10 cellular contexts compared by ENCODE assay signal in the genomic region with DNA sequence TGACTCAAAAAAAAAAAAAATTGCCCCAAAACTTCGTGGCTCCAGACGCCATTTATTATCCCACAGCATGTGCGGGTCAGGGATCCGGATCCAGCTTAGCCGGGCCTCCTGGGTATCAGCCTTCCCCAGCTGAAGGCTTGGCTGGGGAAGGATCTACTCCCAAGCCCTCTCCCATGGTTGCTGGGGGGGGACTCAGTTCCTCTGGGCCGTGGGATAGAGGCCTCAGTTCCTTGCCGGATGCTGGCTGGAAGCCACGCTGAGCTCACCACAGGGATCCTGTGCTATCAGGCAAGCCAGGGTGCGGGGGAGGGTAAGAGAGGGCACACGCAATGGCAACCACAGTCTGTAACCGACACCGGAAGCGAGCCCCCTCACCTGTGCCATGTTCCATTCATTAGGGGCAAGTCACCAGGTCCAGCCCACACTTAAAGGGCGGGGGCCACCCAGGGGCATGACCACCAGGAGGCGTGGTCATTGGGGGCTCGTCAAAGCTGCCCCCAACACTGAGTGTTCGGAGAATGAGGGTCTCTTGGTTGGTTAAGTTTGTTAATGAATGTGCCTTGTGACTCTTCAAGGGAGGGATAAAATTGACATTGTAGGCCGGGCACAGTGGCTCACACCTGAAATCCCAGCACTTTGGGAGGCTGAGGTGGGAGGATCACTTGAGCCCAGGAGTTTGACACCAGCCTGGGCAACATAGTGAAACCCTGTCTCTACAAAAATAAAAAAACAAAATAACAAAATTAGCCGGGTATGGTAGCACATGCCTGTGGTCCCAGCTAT.
DNase-seq lines count a peak whose midpoint lies in the region; ATAC-seq, FAIRE-seq and TF ChIP-seq lines count a peak whose summit lies in the region.
"Had no signal": no experiment of that assay in that cellular context is flagged by ENCODE, and none has a peak within 500 bp of the region (broad histone marks: within the 10 kb centered on the region; RNA-seq: fewer than 3 reads in every experiment).

No MANE protein-coding gene starts in this region.

- H3K27me3 ChIP-seq in smooth muscle cell (ENCODE audit: low read depth), result no peaks in the 10 kb centered on the region
- H3K27me3 ChIP-seq: neutrophil had no signal

- H3K4me1 ChIP-seq in smooth muscle cell (ENCODE audit: low read depth), result peaks cover 5% of the 10 kb centered on the region

- FAIRE-seq in RCC 7860 (lab: Jason Lieb, UNC), result no peak

- no peaks in the 10 kb centered on the region for H3F3A ChIP-seq in smooth muscle cell (ENCODE audit: low read depth)

- no peak overlapping the region for H3K9ac ChIP-seq in smooth muscle cell (ENCODE audit: low read depth)

- H3K27ac ChIP-seq in smooth muscle cell (ENCODE audit: low read depth) (no peak overlapping the region), coronary artery (no peak overlapping the region)
- H3K27ac ChIP-seq: neutrophil had no signal

- no peaks in the 10 kb centered on the region for H3K79me2 ChIP-seq in smooth muscle cell (ENCODE audit: low read depth)

- H3K4me2 ChIP-seq in smooth muscle cell, result peak overlapping the region; percentile 2

- no peak overlapping the region for H2AFZ ChIP-seq in smooth muscle cell (ENCODE audit: low read depth)

- DNase-seq in NCI-H345 (lab: John Stamatoyannopoulos, UW) (peak; percentile 55), NCI-H345 treated with DMSO at 0.1 percent for 48 hours (lab: John Stamatoyannopoulos, UW; ENCODE audit: unreplicated experiment) (no peak), RCC 7860 (ENCODE audit: low spot score) (peak; percentile 52), glomerular visceral epithelial cell (ENCODE audit: extremely low spot score) (peak; percentile 29), smooth muscle cell (lab: John Stamatoyannopoulos, UW; ENCODE audit: unreplicated experiment) (no peak), coronary artery (ENCODE audit: low spot score) (no peak)
- DNase-seq: stimulated activated naive CD4-positive, alpha-beta T cell had no signal

- H3K9me3 ChIP-seq in smooth muscle cell (replicated peaks; ENCODE audit: low read depth), result no peaks in the 10 kb centered on the region
- H3K9me3 ChIP-seq: neutrophil had no signal

- H4K20me1 ChIP-seq in smooth muscle cell (ENCODE audit: low read depth), result no peaks in the 10 kb centered on the region

- ATAC-seq in HG03039 (IDR thresholded peaks at IDR 0.05; ENCODE audit: unreplicated experiment), result no peak
- ATAC-seq in HG03097 (IDR thresholded peaks at IDR 0.05; ENCODE audit: low FRiP score, unreplicated experiment), result no peak

- 68% methylated on average over 15 of the region's 19 CpGs for WGBS in smooth muscle cell (ENCODE audit: low lambda C conversion rate)

- no peak for TF ChIP-seq CTCF in smooth muscle cell (IDR thresholded peaks at IDR 0.05; ENCODE audit: borderline replicate concordance, insufficient read depth, poor library complexity, severe bottlenecking)
- TF ChIP-seq CTCF in coronary artery (IDR thresholded peaks at IDR 0.05), result no peak

- H3K4me3 ChIP-seq in smooth muscle cell, result no peak overlapping the region
- no peak overlapping the region for H3K4me3 ChIP-seq in coronary artery

- no peaks in the 10 kb centered on the region for H3K36me3 ChIP-seq in smooth muscle cell (ENCODE audit: low read depth)
- H3K36me3 ChIP-seq: neutrophil had no signal

Comparison
In these comparisons a context has a peak if more than half of its experiments do, and no peak if none do; other contexts are left out.
1. DNase-seq: peak in NCI-H345 (single experiment), RCC 7860 (single experiment) and glomerular visceral epithelial cell (single experiment); none in NCI-H345 treated with DMSO at 0.1 percent for 48 hours (single experiment), smooth muscle cell (single experiment) and coronary artery (single experiment).